In the genomic region with DNA sequence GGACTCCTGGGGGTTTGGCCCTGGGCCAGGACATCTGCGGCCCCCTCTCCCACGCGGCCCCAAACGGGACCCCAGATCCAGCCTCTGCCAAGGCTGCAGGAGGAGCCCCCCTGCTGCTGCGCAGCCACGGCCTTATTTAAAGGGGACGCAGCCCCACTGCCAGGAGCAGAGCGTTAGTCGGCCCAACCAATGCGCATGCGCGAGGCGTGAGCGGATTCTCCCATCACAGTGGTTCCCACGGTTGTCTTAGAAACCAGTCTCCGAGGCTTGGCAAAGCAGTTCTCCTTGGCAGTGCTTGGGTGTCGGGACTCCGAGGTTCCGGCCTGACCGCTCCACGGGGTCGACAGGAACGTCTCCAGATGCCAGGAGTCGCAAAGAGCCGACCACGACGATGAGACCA, we compare ENCODE assay signal across 8 cellular contexts.
A peak's percentile ranks its signal among the peaks of the same experiment; 100 is the strongest.
DNase-seq lines count a peak whose midpoint lies in the region; ATAC-seq and TF ChIP-seq lines count a peak whose summit lies in the region.

No MANE protein-coding gene starts in this region.

- no peak overlapping the region for H3K9ac ChIP-seq in neural progenitor cell

- no peaks in the 10 kb centered on the region for H3K9me3 ChIP-seq in neural progenitor cell (ENCODE audit: low read depth)

- H3K4me3 ChIP-seq in HFF-Myc (replicated peaks; ENCODE audit: low read depth, low read length), result peak overlapping the region; percentile 14
- no peak overlapping the region for H3K4me3 ChIP-seq in neural progenitor cell

- H2AFZ ChIP-seq in neural progenitor cell (replicated peaks), result no peak overlapping the region

- no peak overlapping the region for H3K4me3 Mint-ChIP-seq in neural progenitor cell

- H3K36me3 ChIP-seq in neural progenitor cell, result no peaks in the 10 kb centered on the region

- H3K27ac ChIP-seq in neural progenitor cell, result no peak overlapping the region

- peaks cover 10% of the 10 kb centered on the region for H3K27me3 Mint-ChIP-seq in neural progenitor cell (ENCODE audit: insufficient read depth, low read depth)

- H3K27ac Mint-ChIP-seq in neural progenitor cell, result no peak overlapping the region

- peaks cover 21% of the 10 kb centered on the region for H3K9me3 Mint-ChIP-seq in neural progenitor cell

- H3K79me2 ChIP-seq in neural progenitor cell (ENCODE audit: low read depth), result no peaks in the 10 kb centered on the region

- TF ChIP-seq CTCF in HFF-Myc (IDR thresholded peaks at IDR 0.05; ENCODE audit: low read depth, low read length, missing control alignments), result no peak
- no peak for TF ChIP-seq CTCF in neural progenitor cell (IDR thresholded peaks at IDR 0.05)

- H3K4me1 ChIP-seq in neural progenitor cell, result no peaks in the 10 kb centered on the region

- ATAC-seq in left cardiac atrium (peak in 1 of 2 donors; percentile 68), GM19467 (IDR thresholded peaks at IDR 0.05; ENCODE audit: unreplicated experiment) (no peak)

- H3K27me3 ChIP-seq in neural progenitor cell, result no peaks in the 10 kb centered on the region

- H4K20me1 ChIP-seq in neural progenitor cell (ENCODE audit: low read depth), result no peaks in the 10 kb centered on the region

- H3F3A ChIP-seq in neural progenitor cell (ENCODE audit: low read depth), result no peaks in the 10 kb centered on the region

- peaks cover 9% of the 10 kb centered on the region for H3K4me1 Mint-ChIP-seq in neural progenitor cell

- intact Hi-C loops in left cardiac atrium (cut with DNase I), result no loop called here

- H3K4me2 ChIP-seq in neural progenitor cell, result no peak overlapping the region

- H3K36me3 Mint-ChIP-seq in neural progenitor cell, result no peaks in the 10 kb centered on the region

- peak; percentile 16 for DNase-seq in HFF-Myc (ENCODE audit: extremely low read depth, low read depth)
- DNase-seq in activated T-cell treated with anti-CD3 and anti-CD28 coated beads for 4 hours, result peak; percentile 40
- peak; percentile 83 for DNase-seq in left cardiac atrium
- DNase-seq in stimulated activated CD4-positive, alpha-beta T cell treated with anti-CD3 and anti-CD28 coated beads, TNF-alpha, amount 100 ng/mL, for 48 hours (ENCODE audit: low read depth in 3 of 3), result peak in 2 of 3 donors; percentile 10 to 25
- DNase-seq in superior temporal gyrus (ENCODE audit: extremely low spot score), result no peak
- DNase-seq in NCI-H524 treated with DMSO at 0.1 percent for 48 hours (lab: John Stamatoyannopoulos, UW), result no peak
- no peak for DNase-seq in neural progenitor cell (ENCODE audit: low spot score)

Comparison
In these comparisons a context has a peak if more than half of its experiments do, and no peak if none do; other contexts are left out.
1. DNase-seq: peak in HFF-Myc (single experiment), activated T-cell treated with anti-CD3 and anti-CD28 coated beads for 4 hours (single experiment), left cardiac atrium (single experiment) and stimulated activated CD4-positive, alpha-beta T cell treated with anti-CD3 and anti-CD28 coated beads, TNF-alpha, amount 100 ng/mL, for 48 hours (2 of 3); none in superior temporal gyrus (single experiment), NCI-H524 treated with DMSO at 0.1 percent for 48 hours (single experiment) and neural progenitor cell (single experiment).